Comparison of ENCODE assay signal across 16 cellular contexts in genomic region chr3:192884831-192885356, GRCh38. TPM values are rescaled to one million over a fixed set of nuclear protein-coding genes. Genes with fewer than 3 reads are reported as not detected.
DNase-seq lines count a peak whose midpoint lies in the region; ATAC-seq and TF ChIP-seq lines count a peak whose summit lies in the region.
"Had no signal": no experiment of that assay in that cellular context is flagged by ENCODE, and none has a peak within 500 bp of the region (broad histone marks: within the 10 kb centered on the region; RNA-seq: fewer than 3 reads in every experiment).

No MANE protein-coding gene starts in this region.

- H4K20me1 ChIP-seq in hepatocyte (ENCODE audit: insufficient read depth, poor library complexity, severe bottlenecking), result no peaks in the 10 kb centered on the region

- ATAC-seq in WTC11 (no peak), HG03097 (IDR thresholded peaks at IDR 0.05; ENCODE audit: low FRiP score, unreplicated experiment) (no peak), left cardiac atrium (no peak)
- ATAC-seq: activated CD8-positive, alpha-beta T cell treated with anti-CD3 and anti-CD28 coated beads for 36 hours; Right ventricle myocardium inferior had no signal

- H3K9me3 Mint-ChIP-seq in WTC11, result no peaks in the 10 kb centered on the region
- H3K9me3 Mint-ChIP-seq: activated CD8-positive, alpha-beta T cell treated with anti-CD3 and anti-CD28 coated beads for 36 hours had no signal

- TF ChIP-seq CTCF in HEK293 (tag by site-specific recombination; IDR thresholded peaks at IDR 0.05) (no peak), WTC11 (IDR thresholded peaks at IDR 0.05) (no peak), hepatocyte (IDR thresholded peaks at IDR 0.05; ENCODE audit: poor library complexity) (no peak)

- 86% methylated on average over 4 of the region's 4 CpGs for WGBS in hepatocyte (ENCODE audit: low lambda C conversion rate, missing lambda C conversion rate)

- H3K9me3 ChIP-seq in HEK293 (ENCODE audit: control insufficient read depth, insufficient read depth, low read depth, low read length) (no peaks in the 10 kb centered on the region), hepatocyte (ENCODE audit: low read depth) (no peaks in the 10 kb centered on the region)
- H3K9me3 ChIP-seq: breast epithelium, ovary, thoracic aorta had no signal

- H3K4me1 Mint-ChIP-seq in WTC11, result peaks cover 78% of the 10 kb centered on the region

- peak; percentile 99 for DNase-seq in A172 (ENCODE audit: low spot score)
- DNase-seq in WTC11 (ENCODE audit: low spot score), result no peak
- no peak for DNase-seq in hepatocyte (ENCODE audit: low spot score)
- DNase-seq in NK-92 treated with Interleukin-12 subunit alpha and Interleukin-12 subunit beta, amount 100 ng/mL, for 24 hours (lab: John Stamatoyannopoulos, UW), result no peak
- no peak for DNase-seq in left cardiac atrium
- DNase-seq in GM19238 (ENCODE audit: insufficient read length, low spot score), result no peak
- DNase-seq: activated CD8-positive, alpha-beta T cell treated with anti-CD3 and anti-CD28 coated beads for 36 hours; activated effector memory CD4-positive, alpha-beta T cell treated with anti-CD3 and anti-CD28 coated beads, Interleukin-2, amount 50 U/mL, for 16 hours; NCI-H1436; NCI-H69; ovary had no signal

- H3K36me3 ChIP-seq in HEK293 (ENCODE audit: control insufficient read depth in 2 of 2, insufficient read depth in 1 of 2, low read length in 2 of 2) (no peaks in the 10 kb centered on the region), hepatocyte (replicated peaks; ENCODE audit: insufficient read depth, low read depth) (no peaks in the 10 kb centered on the region)
- H3K36me3 ChIP-seq: breast epithelium, ovary, thoracic aorta had no signal

- CTCF ChIA-PET in HEK293 (lab: Yijun Ruan, JAX) (interaction anchor here (1.0 kb wide), 1 partner anchor 156 kb away, joined by 3 read pairs; no protein-coding TSS in a partner anchor), WTC11 (lab: Charles Lee) (no interaction called here)

- H3K4me3 Mint-ChIP-seq in WTC11, result no peak overlapping the region
- H3K4me3 Mint-ChIP-seq: activated CD8-positive, alpha-beta T cell treated with anti-CD3 and anti-CD28 coated beads for 36 hours had no signal

- H3K9me2 ChIP-seq in hepatocyte (replicated peaks; ENCODE audit: insufficient read depth), result no peaks in the 10 kb centered on the region

- no peak overlapping the region for H3K27ac ChIP-seq in HEK293 (ENCODE audit: extremely low read depth, low read depth, low read length)
- H3K27ac ChIP-seq in hepatocyte, result peak overlapping the region; percentile 92
- H3K27ac ChIP-seq: breast epithelium, ovary, thoracic aorta had no signal

- H3K4me1 ChIP-seq in HEK293 (ENCODE audit: control insufficient read depth, insufficient read depth, low read length), result peaks cover 9% of the 10 kb centered on the region
- peaks cover 25% of the 10 kb centered on the region for H3K4me1 ChIP-seq in hepatocyte (ENCODE audit: insufficient read depth)
- H3K4me1 ChIP-seq: breast epithelium had no signal

- H3K27me3 ChIP-seq in hepatocyte, result no peaks in the 10 kb centered on the region
- H3K27me3 ChIP-seq: breast epithelium, ovary had no signal

- H3K4me2 ChIP-seq in hepatocyte, result no peak overlapping the region

- no peaks in the 10 kb centered on the region for H3K27me3 Mint-ChIP-seq in WTC11 (ENCODE audit: low read depth)

- intact Hi-C loops in left cardiac atrium (cut with DNase I), result no loop called here

- POLR2A ChIA-PET in HEK293 (lab: Yijun Ruan, JAX) (interaction anchor here (1.1 kb wide), 1 partner anchor 33 kb away, joined by 5 read pairs; the partner anchor contains the start of gene MB21D2), WTC11 (lab: Charles Lee) (no interaction called here)

- H3K27ac Mint-ChIP-seq in WTC11, result peak overlapping the region; percentile 73
- H3K27ac Mint-ChIP-seq: activated CD8-positive, alpha-beta T cell treated with anti-CD3 and anti-CD28 coated beads for 36 hours had no signal

- H3K36me3 Mint-ChIP-seq in WTC11, result no peaks in the 10 kb centered on the region; the same call in 1 of the 2 replicates

- H3K79me2 ChIP-seq in hepatocyte, result peaks cover 30% of the 10 kb centered on the region

- no peak overlapping the region for H2AFZ ChIP-seq in hepatocyte

- no peak overlapping the region for H3K4me3 ChIP-seq in HEK293 (ENCODE audit: low read depth, low read length)
- H3K4me3 ChIP-seq in hepatocyte, result no peak overlapping the region
- H3K4me3 ChIP-seq: breast epithelium, ovary, thoracic aorta had no signal

TF ChIP-seq in HEK293, 187 proteins besides CTCF, POLR2A, EP300 and RAD21 (continues in another document):
- TF ChIP-seq, protein P1, sequence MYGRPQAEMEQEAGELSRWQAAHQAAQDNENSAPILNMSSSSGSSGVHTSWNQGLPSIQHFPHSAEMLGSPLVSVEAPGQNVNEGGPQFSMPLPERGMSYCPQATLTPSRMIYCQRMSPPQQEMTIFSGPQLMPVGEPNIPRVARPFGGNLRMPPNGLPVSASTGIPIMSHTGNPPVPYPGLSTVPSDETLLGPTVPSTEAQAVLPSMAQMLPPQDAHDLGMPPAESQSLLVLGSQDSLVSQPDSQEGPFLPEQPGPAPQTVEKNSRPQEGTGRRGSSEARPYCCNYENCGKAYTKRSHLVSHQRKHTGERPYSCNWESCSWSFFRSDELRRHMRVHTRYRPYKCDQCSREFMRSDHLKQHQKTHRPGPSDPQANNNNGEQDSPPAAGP (tag by site-specific recombination; IDR thresholded peaks at IDR 0.05), result no peak
- TF ChIP-seq ZNF175 (tag by site-specific recombination; IDR thresholded peaks at IDR 0.05), result no peak
- peak; percentile 79 for TF ChIP-seq ZNF366 (tag by site-specific recombination; conservative IDR thresholded peaks at IDR 0.05)
- TF ChIP-seq, protein P2, sequence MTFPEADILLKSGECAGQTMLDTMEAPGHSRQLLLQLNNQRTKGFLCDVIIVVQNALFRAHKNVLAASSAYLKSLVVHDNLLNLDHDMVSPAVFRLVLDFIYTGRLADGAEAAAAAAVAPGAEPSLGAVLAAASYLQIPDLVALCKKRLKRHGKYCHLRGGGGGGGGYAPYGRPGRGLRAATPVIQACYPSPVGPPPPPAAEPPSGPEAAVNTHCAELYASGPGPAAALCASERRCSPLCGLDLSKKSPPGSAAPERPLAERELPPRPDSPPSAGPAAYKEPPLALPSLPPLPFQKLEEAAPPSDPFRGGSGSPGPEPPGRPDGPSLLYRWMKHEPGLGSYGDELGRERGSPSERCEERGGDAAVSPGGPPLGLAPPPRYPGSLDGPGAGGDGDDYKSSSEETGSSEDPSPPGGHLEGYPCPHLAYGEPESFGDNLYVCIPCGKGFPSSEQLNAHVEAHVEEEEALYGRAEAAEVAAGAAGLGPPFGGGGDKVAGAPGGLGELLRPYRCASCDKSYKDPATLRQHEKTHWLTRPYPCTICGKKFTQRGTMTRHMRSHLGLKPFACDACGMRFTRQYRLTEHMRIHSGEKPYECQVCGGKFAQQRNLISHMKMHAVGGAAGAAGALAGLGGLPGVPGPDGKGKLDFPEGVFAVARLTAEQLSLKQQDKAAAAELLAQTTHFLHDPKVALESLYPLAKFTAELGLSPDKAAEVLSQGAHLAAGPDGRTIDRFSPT (tag by site-specific recombination; IDR thresholded peaks at IDR 0.05), result peak; percentile 76
- no peak for TF ChIP-seq ZBTB20 (tag by site-specific recombination; IDR thresholded peaks at IDR 0.05)
- no peak for TF ChIP-seq KLF7 (tag by site-specific recombination; IDR thresholded peaks at IDR 0.05; ENCODE audit: borderline replicate concordance)
- peak; percentile 43 for TF ChIP-seq GLI2 (tag by site-specific recombination; IDR thresholded peaks at IDR 0.05; ENCODE audit: borderline replicate concordance, low read depth)
- TF ChIP-seq ZNF658 (tag by site-specific recombination; IDR thresholded peaks at IDR 0.05), result no peak

TF ChIP-seq in WTC11, 78 proteins besides CTCF, POLR2A, EP300 and RAD21 (continues in another document):
- TF ChIP-seq ZNF138 (CRISPR knock-in tag; conservative IDR thresholded peaks at IDR 0.05) (no peak), NR1H2 (CRISPR knock-in tag; IDR thresholded peaks at IDR 0.05) (no peak), ZNF671 (CRISPR knock-in tag; IDR thresholded peaks at IDR 0.05) (no peak), MXD4 (CRISPR knock-in tag; IDR thresholded peaks at IDR 0.05; ENCODE audit: borderline replicate concordance) (no peak), AFF4 (CRISPR knock-in tag; IDR thresholded peaks at IDR 0.05; ENCODE audit: borderline replicate concordance) (no peak), FOXK1 (CRISPR knock-in tag; IDR thresholded peaks at IDR 0.05) (no peak)
- TF ChIP-seq, protein P3, sequence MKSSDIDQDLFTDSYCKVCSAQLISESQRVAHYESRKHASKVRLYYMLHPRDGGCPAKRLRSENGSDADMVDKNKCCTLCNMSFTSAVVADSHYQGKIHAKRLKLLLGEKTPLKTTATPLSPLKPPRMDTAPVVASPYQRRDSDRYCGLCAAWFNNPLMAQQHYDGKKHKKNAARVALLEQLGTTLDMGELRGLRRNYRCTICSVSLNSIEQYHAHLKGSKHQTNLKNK (CRISPR knock-in tag; IDR thresholded peaks at IDR 0.05), result no peak

RNA-seq across cellular contexts. Expression of gene MB21D2, which starts 32.8 kb away (rescaled TPM):
- 85.0 and 99.1 TPM in 2 replicates for total RNA-seq in A172 (2014; rRNA removed; shearing (Covaris generic))
- 14.0 to 19.7 TPM (median 15.5 TPM) in 3 replicates for total RNA-seq in WTC11 (2021)
- total RNA-seq in hepatocyte, result 22.1 and 23.0 TPM in 2 replicates
- polyA plus RNA-seq in hepatocyte, result 7.6 and 9.1 TPM in 2 replicates
- total RNA-seq in left cardiac atrium, result 1 to 10 TPM; 2.2 to 4.1 TPM
